8 cellular contexts compared by ENCODE assay signal in the genomic region with DNA sequence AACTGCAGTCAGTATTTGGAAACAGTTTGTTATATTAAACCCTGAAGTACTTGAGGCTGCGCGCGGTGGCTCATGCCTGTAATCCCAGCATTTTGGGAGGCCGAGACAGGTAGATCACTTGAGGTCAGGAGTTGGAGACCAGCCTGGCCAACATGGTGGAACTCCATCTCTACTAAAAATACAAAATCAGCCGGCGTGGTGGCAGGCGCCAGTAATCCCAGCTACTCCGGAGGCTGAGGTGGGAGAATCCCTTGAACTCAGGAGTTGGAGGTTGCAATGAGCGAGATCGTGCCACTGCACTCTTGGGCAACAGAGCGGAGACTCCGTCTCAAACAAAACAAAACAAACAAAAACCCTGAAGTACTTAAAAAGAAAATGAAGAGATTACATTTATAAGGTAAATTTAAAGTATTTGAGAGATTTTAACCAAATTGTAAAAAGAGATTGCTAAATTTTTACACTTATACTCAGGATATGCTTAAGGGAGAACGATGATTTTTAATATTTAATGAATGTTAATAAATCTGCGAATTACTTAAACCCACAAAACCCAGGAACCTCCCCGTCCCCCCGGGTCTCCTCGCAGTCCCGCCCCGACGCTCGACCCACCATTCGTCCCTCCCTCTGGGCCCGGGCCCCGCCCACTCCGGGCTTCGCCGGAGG. TPM values are rescaled to one million over a fixed set of nuclear protein-coding genes. Genes with fewer than 3 reads are reported as not detected.
DNase-seq lines count a peak whose midpoint lies in the region; ATAC-seq and TF ChIP-seq lines count a peak whose summit lies in the region.

No MANE protein-coding gene starts in this region.

- DNase-seq in DND-41 (no peak), Peyer's patch (peak in 1 of 3 donors; percentile 46), epithelial cell of esophagus (ENCODE audit: low read depth) (no peak), trophoblast cell (peak in 1 of 2 donors; percentile 4), GM19240 (ENCODE audit: insufficient read length, low spot score) (no peak), hippocampal formation (lab: John Stamatoyannopoulos, UW) (no peak), AG20443 (ENCODE audit: low spot score) (no peak)

- H3K79me2 ChIP-seq in DND-41 (ENCODE audit: insufficient read depth, low read length) = peaks cover 45% of the 10 kb centered on the region
- H3K79me2 ChIP-seq in trophoblast cell (ENCODE audit: control insufficient read depth, insufficient read depth, low read length, poor library complexity) = peaks cover 9% of the 10 kb centered on the region

- H3K79me1 ChIP-seq in trophoblast cell (ENCODE audit: low read length) = peaks cover 8% of the 10 kb centered on the region

- no peak overlapping the region for H2BK5ac ChIP-seq in trophoblast cell (ENCODE audit: low read depth, low read length, poor library complexity)

- TF ChIP-seq CTCF in DND-41 (IDR thresholded peaks at IDR 0.05; ENCODE audit: borderline replicate concordance, extremely low read depth, low read length, poor library complexity, severe bottlenecking) (no peak), Peyer's patch (IDR thresholded peaks at IDR 0.05) (no peak), epithelial cell of esophagus (IDR thresholded peaks at IDR 0.05; ENCODE audit: insufficient read depth, low read depth, low read length, missing control alignments) (no peak)

- no peak for TF ChIP-seq POLR2A in Peyer's patch (IDR thresholded peaks at IDR 0.05)

- no peak overlapping the region for H3K4ac ChIP-seq in trophoblast cell (ENCODE audit: low read depth, low read length)

- peak overlapping the region; percentile 73 for H2AFZ ChIP-seq in DND-41 (ENCODE audit: low read depth, low read length)
- H2AFZ ChIP-seq in trophoblast cell (ENCODE audit: insufficient read depth, low read length, poor library complexity) = no peak overlapping the region

- no peak overlapping the region for H3K18ac ChIP-seq in trophoblast cell (ENCODE audit: low read length)

- ATAC-seq in DND-41 (ENCODE audit: insufficient read depth, low read depth) (no peak), GM21717 (IDR thresholded peaks at IDR 0.05; ENCODE audit: unreplicated experiment) (no peak)

- H3K4me3 ChIP-seq in DND-41 (ENCODE audit: low read depth in 1 of 2, low read length in 2 of 2) (peak overlapping the region; percentile 98; a peak in 3 of 4 replicates), Peyer's patch (peak overlapping the region; percentile 70 to 84 (median 74)), epithelial cell of esophagus (ENCODE audit: low read length) (peak overlapping the region; percentile 87), trophoblast cell (ENCODE audit: low read depth, low read length) (no peak overlapping the region)

- H3K36me3 ChIP-seq in DND-41 (ENCODE audit: insufficient read depth, low read length) (peaks cover 31% of the 10 kb centered on the region), Peyer's patch (peaks cover 0 to 41% (median 0%) of the 10 kb centered on the region in 3 donors), trophoblast cell (ENCODE audit: control insufficient read depth in 1 of 2, insufficient read depth in 2 of 2, low read length in 2 of 2) (peaks cover 13 to 28% of the 10 kb centered on the region in 2 experiments)

- H3K27ac ChIP-seq in DND-41 (ENCODE audit: low read length) = peak overlapping the region; percentile 58
- H3K27ac ChIP-seq in Peyer's patch = peak overlapping the region; percentile 85 to 90 (median 88)
- H3K27ac ChIP-seq in trophoblast cell (ENCODE audit: low read depth, low read length) = no peak overlapping the region

- no peak overlapping the region for H3K23ac ChIP-seq in trophoblast cell (ENCODE audit: low read length)

- H4K12ac ChIP-seq in trophoblast cell (ENCODE audit: low read depth, low read length) = peak overlapping the region; percentile 83

- no peaks in the 10 kb centered on the region for H3K27me3 ChIP-seq in DND-41 (ENCODE audit: insufficient read depth, low read length, poor library complexity)
- no peaks in the 10 kb centered on the region for H3K27me3 ChIP-seq in Peyer's patch
- no peaks in the 10 kb centered on the region for H3K27me3 ChIP-seq in trophoblast cell (ENCODE audit: insufficient read depth, low read length)

- WGBS in trophoblast cell (ENCODE audit: extremely low coverage, insufficient coverage, insufficient read length) = no CpG with 5 or more reads among the region's 27 CpGs

- peaks cover 18% of the 10 kb centered on the region for H4K20me1 ChIP-seq in DND-41 (ENCODE audit: insufficient read depth, low read length)

- H3K9me3 ChIP-seq in DND-41 (ENCODE audit: insufficient read depth, low read length, severe bottlenecking) (no peaks in the 10 kb centered on the region), Peyer's patch (no peaks in the 10 kb centered on the region), trophoblast cell (ENCODE audit: insufficient read depth, low read depth, low read length) (peaks cover 2% of the 10 kb centered on the region)

- H3K4me1 ChIP-seq in DND-41 (ENCODE audit: insufficient read depth, low read length) = peaks cover 23% of the 10 kb centered on the region
- H3K4me1 ChIP-seq in Peyer's patch = peaks cover 0 to 15% (median 9%) of the 10 kb centered on the region in 4 donors
- H3K4me1 ChIP-seq in trophoblast cell (ENCODE audit: control insufficient read depth in 1 of 2, insufficient read depth in 2 of 2, low read length in 2 of 2) = peaks cover 0 to 4% of the 10 kb centered on the region in 2 experiments

- no peak overlapping the region for H2BK12ac ChIP-seq in trophoblast cell (ENCODE audit: low read length)

- H2BK120ac ChIP-seq in trophoblast cell (ENCODE audit: insufficient read depth, low read length, poor library complexity) = no peak overlapping the region

- H3K9ac ChIP-seq in DND-41 (ENCODE audit: low read depth, low read length) = peak overlapping the region; percentile 99
- H3K9ac ChIP-seq in trophoblast cell (ENCODE audit: low read length) = no peak overlapping the region

- H4K8ac ChIP-seq in trophoblast cell (ENCODE audit: low read depth, low read length) = peak overlapping the region; percentile 89

- no peak overlapping the region for H2AK5ac ChIP-seq in trophoblast cell (ENCODE audit: low read length)

- no peak overlapping the region for H3K14ac ChIP-seq in trophoblast cell (ENCODE audit: low read length)

- peak overlapping the region; percentile 61 for H4K91ac ChIP-seq in trophoblast cell (ENCODE audit: low read depth, low read length)

- H3K4me2 ChIP-seq in DND-41 (ENCODE audit: insufficient read depth, low read length) (peak overlapping the region; percentile 94), trophoblast cell (ENCODE audit: low read length) (peak overlapping the region; percentile 64)

RNA-seq across cellular contexts. Expression of gene MTG1, which starts 0.4 kb away (rescaled TPM):
- 100 to 1,000 TPM in 3 of 4 donors, 10 to 100 TPM in 1; 44.7 to 110 (median 103) TPM for total RNA-seq in Peyer's patch
- polyA plus RNA-seq in trophoblast cell (2013) = 38.2 and 40.1 TPM in 2 replicates

RNA-seq across cellular contexts. Expression of gene PAOX, which starts 14.5 kb away (rescaled TPM):
- 10 to 100 TPM; 19.8 to 53.7 (median 36.9) TPM for total RNA-seq in Peyer's patch
- polyA plus RNA-seq in trophoblast cell (2013) = 2.7 and 2.8 TPM in 2 replicates

RNA-seq across cellular contexts. Expression of gene ECHS1, which starts 20.4 kb away (rescaled TPM):
- total RNA-seq in Peyer's patch = 100 to 1,000 TPM in 3 of 4 donors, 10 to 100 TPM in 1; 87.5 to 211 (median 172) TPM
- polyA plus RNA-seq in trophoblast cell (2013) = 64.0 and 65.2 TPM in 2 replicates

RNA-seq across cellular contexts. Expression of gene SPRN, which starts 30.9 kb away (rescaled TPM):
- under 1 TPM in 1 of 4 donors, not detected in 3; 0.47 TPM for total RNA-seq in Peyer's patch
- 0.01 TPM in 1 of 2 replicates, not detected in the other for polyA plus RNA-seq in trophoblast cell (2013)

RNA-seq across cellular contexts. Expression of gene FUOM, which starts 35.7 kb away (rescaled TPM):
- total RNA-seq in Peyer's patch = 100 to 1,000 TPM in 3 of 4 donors, 10 to 100 TPM in 1; 88.3 to 214 (median 163) TPM
- polyA plus RNA-seq in trophoblast cell (2013) = 18.2 and 20.6 TPM in 2 replicates
